In genomic region chr12:122104844-122105243, GRCh38 we compare ENCODE assay signal across 14 cellular contexts. TPM values are rescaled to one million over a fixed set of nuclear protein-coding genes. Genes with fewer than 3 reads are reported as not detected.
DNase-seq lines count a peak whose midpoint lies in the region; ATAC-seq, FAIRE-seq and TF ChIP-seq lines count a peak whose summit lies in the region.
"Had no signal": no experiment of that assay in that cellular context is flagged by ENCODE, and none has a peak within 500 bp of the region (broad histone marks: within the 10 kb centered on the region; RNA-seq: fewer than 3 reads in every experiment).

No MANE protein-coding gene starts in this region.

- H3K4me3 ChIP-seq in left ventricle myocardium inferior (no peak overlapping the region), mucosa of rectum (ENCODE audit: low read length in 2 of 2) (peak overlapping the region in 1 of 2 donors; percentile 45), Caco-2 (ENCODE audit: low read depth, low read length) (no peak overlapping the region)
- H3K4me3 ChIP-seq: spleen had no signal

- POLR2A ChIA-PET in Caco-2 (lab: Charles Lee): no interaction called here

- peaks cover 58% of the 10 kb centered on the region for H3K4me1 Mint-ChIP-seq in activated T-helper 17 cell treated with anti-CD3 and anti-CD28 coated beads, Interleukin-2, amount 50 U/mL, for 72 hours
- H3K4me1 Mint-ChIP-seq in Caco-2 (ENCODE audit: low read depth, unreplicated experiment): peaks cover 11% of the 10 kb centered on the region

- no peaks in the 10 kb centered on the region for H3K36me3 Mint-ChIP-seq in activated T-helper 17 cell treated with anti-CD3 and anti-CD28 coated beads, Interleukin-2, amount 50 U/mL, for 72 hours (ENCODE audit: low read depth)
- peaks cover 6% of the 10 kb centered on the region for H3K36me3 Mint-ChIP-seq in Caco-2 (ENCODE audit: insufficient read depth, unreplicated experiment)

- H3K27ac Mint-ChIP-seq in activated T-helper 17 cell treated with anti-CD3 and anti-CD28 coated beads, Interleukin-2, amount 50 U/mL, for 72 hours: peak overlapping the region; percentile 71
- H3K27ac Mint-ChIP-seq in Caco-2 (ENCODE audit: unreplicated experiment): no peak overlapping the region

- H3K9ac ChIP-seq in mucosa of rectum (ENCODE audit: low read depth in 1 of 2, low read length in 2 of 2): peak overlapping the region; percentile 46 to 47

- peaks cover 94% of the 10 kb centered on the region for H3K4me1 ChIP-seq in left ventricle myocardium inferior
- H3K4me1 ChIP-seq in mucosa of rectum (ENCODE audit: control insufficient read depth in 2 of 2, insufficient read depth in 2 of 2, low read length in 2 of 2): peaks cover 65 to 74% of the 10 kb centered on the region in 2 donors
- peaks cover 10% of the 10 kb centered on the region for H3K4me1 ChIP-seq in Caco-2

- H3K27me3 ChIP-seq in left ventricle myocardium inferior (ENCODE audit: low read depth): no peaks in the 10 kb centered on the region
- no peaks in the 10 kb centered on the region for H3K27me3 ChIP-seq in mucosa of rectum (ENCODE audit: control insufficient read depth in 2 of 2, insufficient read depth in 2 of 2, low read length in 2 of 2)
- no peaks in the 10 kb centered on the region for H3K27me3 ChIP-seq in Caco-2 (replicated peaks; ENCODE audit: control insufficient read depth, insufficient read depth, low read length)
- H3K27me3 ChIP-seq: spleen had no signal

- TF ChIP-seq CTCF in left ventricle myocardium inferior (IDR thresholded peaks at IDR 0.05; ENCODE audit: borderline replicate concordance) (no peak), Caco-2 (IDR thresholded peaks at IDR 0.05; ENCODE audit: insufficient read depth in 1 of 2, low read depth in 1 of 2, low read length in 1 of 2, severe bottlenecking in 1 of 2, unreplicated experiment in 1 of 2) (no peak)

- H3K27me3 Mint-ChIP-seq in activated T-helper 17 cell treated with anti-CD3 and anti-CD28 coated beads, Interleukin-2, amount 50 U/mL, for 72 hours: no peaks in the 10 kb centered on the region
- H3K27me3 Mint-ChIP-seq in Caco-2 (ENCODE audit: insufficient read depth, unreplicated experiment): no peaks in the 10 kb centered on the region

- DNase-seq in left ventricle myocardium inferior (no peak), Right ventricle myocardium superior (no peak), ureter (ENCODE audit: low spot score) (peak; percentile 43), Caco-2 (no peak), GM12891 (ENCODE audit: insufficient read length, low spot score) (no peak), ecto neural progenitor cell (ENCODE audit: low spot score) (no peak)
- DNase-seq: H7, hippocampal formation, left ventricle myocardium superior, occipital lobe, spleen had no signal

- no TSS peak for BruUV-seq in Caco-2 (replicated peaks; lab: Mats Ljungman, UMichigan)

- no peak for ATAC-seq in Right ventricle myocardium superior (ENCODE audit: poor library complexity)
- ATAC-seq in activated T-helper 17 cell treated with anti-CD3 and anti-CD28 coated beads, Interleukin-2, amount 50 U/mL, for 72 hours (replicated peaks): peak; percentile 42
- ATAC-seq: left ventricle myocardium superior had no signal

- intact Hi-C loops in left ventricle myocardium inferior (cut with micrococcal nuclease): no loop called here
- intact Hi-C loops in Right ventricle myocardium superior (cut with DNase I): no loop called here
- intact Hi-C loops in Caco-2 (cut with micrococcal nuclease; ENCODE audit: unreplicated experiment): no loop called here

- no peak for TF ChIP-seq POLR2A in GM12891 (IDR thresholded peaks at IDR 0.05; ENCODE audit: low read depth, low read length)

- FAIRE-seq in GM12891 (lab: Jason Lieb, UNC): no peak

- H3K36me3 ChIP-seq in left ventricle myocardium inferior (no peaks in the 10 kb centered on the region), mucosa of rectum (ENCODE audit: control insufficient read depth in 2 of 2, insufficient read depth in 2 of 2, low read length in 2 of 2) (no peaks in the 10 kb centered on the region), Caco-2 (ENCODE audit: control insufficient read depth, insufficient read depth, low read length) (no peaks in the 10 kb centered on the region)

- CTCF ChIA-PET in Caco-2 (lab: Charles Lee): no interaction called here

- no peaks in the 10 kb centered on the region for H3K9me3 Mint-ChIP-seq in activated T-helper 17 cell treated with anti-CD3 and anti-CD28 coated beads, Interleukin-2, amount 50 U/mL, for 72 hours
- no peaks in the 10 kb centered on the region for H3K9me3 Mint-ChIP-seq in Caco-2 (ENCODE audit: unreplicated experiment)

- no peaks in the 10 kb centered on the region for H3K9me3 ChIP-seq in left ventricle myocardium inferior (replicated peaks)
- H3K9me3 ChIP-seq in mucosa of rectum (ENCODE audit: control insufficient read depth in 2 of 2, low read length in 2 of 2): no peaks in the 10 kb centered on the region
- no peaks in the 10 kb centered on the region for H3K9me3 ChIP-seq in Caco-2
- H3K9me3 ChIP-seq: spleen had no signal

- peak overlapping the region; percentile 65 for H3K4me3 Mint-ChIP-seq in activated T-helper 17 cell treated with anti-CD3 and anti-CD28 coated beads, Interleukin-2, amount 50 U/mL, for 72 hours
- no peak overlapping the region for H3K4me3 Mint-ChIP-seq in Caco-2 (ENCODE audit: unreplicated experiment)

- H3K27ac ChIP-seq in left ventricle myocardium inferior (replicated peaks): peak overlapping the region; percentile 30
- peak overlapping the region; percentile 78 to 91 for H3K27ac ChIP-seq in mucosa of rectum (ENCODE audit: low read depth in 2 of 2, low read length in 2 of 2)
- H3K27ac ChIP-seq: HL-60 had no signal

TF ChIP-seq in GM12891, 5 proteins besides CTCF, POLR2A, EP300 and RAD21:
- TF ChIP-seq POU2F2 (IDR thresholded peaks at IDR 0.05; ENCODE audit: low read depth, low read length) (no peak), POLR2AphosphoS5 (IDR thresholded peaks at IDR 0.05; ENCODE audit: low read depth, low read length) (no peak), PAX5 (IDR thresholded peaks at IDR 0.05; ENCODE audit: insufficient read depth, low read length, severe bottlenecking) (no peak), SPI1 (IDR thresholded peaks at IDR 0.05; ENCODE audit: low read depth, low read length) (no peak), TAF1 (IDR thresholded peaks at IDR 0.05; ENCODE audit: low read depth, low read length) (no peak)

RNA-seq across cellular contexts. Expression of gene MLXIP, which starts 26.3 kb away (rescaled TPM):
- 16.7 TPM for total RNA-seq in left ventricle myocardium inferior
- 22.6 TPM for total RNA-seq in Right ventricle myocardium superior
- 10 to 100 TPM; 19.7 to 28.9 TPM for total RNA-seq in activated T-helper 17 cell treated with anti-CD3 and anti-CD28 coated beads, Interleukin-2, amount 50 U/mL, for 72 hours
- total RNA-seq in ureter: 72.2 TPM
- total RNA-seq in Caco-2 (2022): 51.3 and 54.5 TPM in 2 replicates
- 4.6 TPM for polyA plus RNA-seq in GM12891 (2012; ENCODE audit: low read depth, missing spikeins)
